In genomic region chr9:128191406-128192046, GRCh38 we compare ENCODE assay signal across 8 cellular contexts. TPM values are rescaled to one million over a fixed set of nuclear protein-coding genes. Genes with fewer than 3 reads are reported as not detected.
DNase-seq lines count a peak whose midpoint lies in the region; ATAC-seq and TF ChIP-seq lines count a peak whose summit lies in the region.

Gene CIZ1, minus strand, starts transcription at chr9:128191572. Its CDS starts 715 bp downstream, at chr9:128190857.

- no peaks in the 10 kb centered on the region for H3F3A ChIP-seq in neural cell (ENCODE audit: insufficient read depth, low read length, poor library complexity, severe bottlenecking)

- peaks cover 0 to 5% of the 10 kb centered on the region in 2 donors for H3K27me3 Mint-ChIP-seq in CD8-positive, alpha-beta memory T cell
- no peaks in the 10 kb centered on the region for H3K27me3 Mint-ChIP-seq in activated T-helper 17 cell treated with anti-CD3 and anti-CD28 coated beads, Interleukin-2, amount 50 U/mL, for 72 hours

- no peaks in the 10 kb centered on the region for H4K20me1 ChIP-seq in neural cell (ENCODE audit: insufficient read depth)

- H3K9ac ChIP-seq in neural cell (ENCODE audit: low read length) (peak within 1 kb of the TSS; percentile 97), stomach smooth muscle (ENCODE audit: low read length in 2 of 2) (peak within 1 kb of the TSS; percentile 95 to 96)

- no peaks in the 10 kb centered on the region for H3K9me3 ChIP-seq in CD8-positive, alpha-beta memory T cell (ENCODE audit: low read length)
- no peaks in the 10 kb centered on the region for H3K9me3 ChIP-seq in neural cell (ENCODE audit: low read length)
- no peaks in the 10 kb centered on the region for H3K9me3 ChIP-seq in stomach smooth muscle (ENCODE audit: control insufficient read depth in 2 of 2, low read length in 2 of 2)

- H3K27ac Mint-ChIP-seq in CD8-positive, alpha-beta memory T cell, result peak within 1 kb of the TSS; percentile 78 to 97 (median 93)
- peak within 1 kb of the TSS; percentile 96 for H3K27ac Mint-ChIP-seq in activated T-helper 17 cell treated with anti-CD3 and anti-CD28 coated beads, Interleukin-2, amount 50 U/mL, for 72 hours

- DNase-seq in CD8-positive, alpha-beta memory T cell, result peak; percentile 64 to 78 (median 70)
- DNase-seq in HPDE6-E6E7 (ENCODE audit: extremely low spot score) (peak; percentile 80), RPMI7951 (ENCODE audit: low read depth) (peak; percentile 76), fibroblast of pulmonary artery (ENCODE audit: low read depth) (peak; percentile 80)

- peak; percentile 72 for ATAC-seq in GM19351 (IDR thresholded peaks at IDR 0.05; ENCODE audit: unreplicated experiment)
- peak; percentile 94 for ATAC-seq in activated T-helper 17 cell treated with anti-CD3 and anti-CD28 coated beads, Interleukin-2, amount 50 U/mL, for 72 hours (replicated peaks)

- peaks cover 20 to 46% (median 24%) of the 10 kb centered on the region in 3 donors for H3K4me1 Mint-ChIP-seq in CD8-positive, alpha-beta memory T cell
- H3K4me1 Mint-ChIP-seq in activated T-helper 17 cell treated with anti-CD3 and anti-CD28 coated beads, Interleukin-2, amount 50 U/mL, for 72 hours, result peaks cover 15% of the 10 kb centered on the region

- H3K4me2 ChIP-seq in neural cell (ENCODE audit: low read length), result peak within 1 kb of the TSS; percentile 79

- peak within 1 kb of the TSS; percentile 80 for H3K4me3 ChIP-seq in CD8-positive, alpha-beta memory T cell (ENCODE audit: low read length)
- peak within 1 kb of the TSS; percentile 82 for H3K4me3 ChIP-seq in fibroblast of pulmonary artery (replicated peaks; ENCODE audit: low read depth, low read length)
- H3K4me3 ChIP-seq in neural cell (ENCODE audit: low read length), result peak within 1 kb of the TSS; percentile 89
- H3K4me3 ChIP-seq in stomach smooth muscle (ENCODE audit: low read length in 2 of 2), result peak within 1 kb of the TSS; percentile 84 to 91

- POLR2A ChIA-PET in CD8-positive, alpha-beta memory T cell (lab: Charles Lee), result interaction anchor here (0.6 to 2.4 kb wide), 2 partner anchors 32 to 180 kb away, joined by 4 to 13 read pairs; partner anchors contain the start of genes BBLN and URM1

- CTCF ChIA-PET in CD8-positive, alpha-beta memory T cell (lab: Charles Lee), result interaction anchor here (0.7 to 2.0 kb wide), 8 partner anchors 9 to 457 kb away, joined by 3 to 6 read pairs (median 3); partner anchors contain the start of gene TOR2A

- H3K27ac ChIP-seq in CD8-positive, alpha-beta memory T cell (ENCODE audit: low read depth, low read length), result peak within 1 kb of the TSS; percentile 80
- H3K27ac ChIP-seq in neural cell (ENCODE audit: low read length) (peak within 1 kb of the TSS; percentile 90), stomach smooth muscle (ENCODE audit: low read length) (peak within 1 kb of the TSS; percentile 76)

- TF ChIP-seq RAD21 in neural cell (conservative IDR thresholded peaks at IDR 0.05), result peak; percentile 19

- H3K36me3 Mint-ChIP-seq in CD8-positive, alpha-beta memory T cell, result peaks cover 0 to 31% (median 9%) of the 10 kb centered on the region in 3 donors
- H3K36me3 Mint-ChIP-seq in activated T-helper 17 cell treated with anti-CD3 and anti-CD28 coated beads, Interleukin-2, amount 50 U/mL, for 72 hours (ENCODE audit: low read depth), result peaks cover 36% of the 10 kb centered on the region

- peak; percentile 24 for TF ChIP-seq CTCF in fibroblast of pulmonary artery (IDR thresholded peaks at IDR 0.05; ENCODE audit: low read length, missing control alignments)
- TF ChIP-seq CTCF in neural cell (IDR thresholded peaks at IDR 0.05; ENCODE audit: poor library complexity, severe bottlenecking), result peak; percentile 87

- H3K9me3 Mint-ChIP-seq in CD8-positive, alpha-beta memory T cell, result no peaks in the 10 kb centered on the region
- no peaks in the 10 kb centered on the region for H3K9me3 Mint-ChIP-seq in activated T-helper 17 cell treated with anti-CD3 and anti-CD28 coated beads, Interleukin-2, amount 50 U/mL, for 72 hours

- no peaks in the 10 kb centered on the region for H3K9me2 ChIP-seq in neural cell (ENCODE audit: insufficient read depth, low read length)

- peaks cover 13% of the 10 kb centered on the region for H3K4me1 ChIP-seq in CD8-positive, alpha-beta memory T cell (ENCODE audit: insufficient read depth, low read length)
- H3K4me1 ChIP-seq in stomach smooth muscle (ENCODE audit: control insufficient read depth, insufficient read depth, low read length), result peaks cover 22% of the 10 kb centered on the region

- H3K27me3 ChIP-seq in CD8-positive, alpha-beta memory T cell (ENCODE audit: insufficient read depth, low read length, poor library complexity, severe bottlenecking), result no peaks in the 10 kb centered on the region
- H3K27me3 ChIP-seq in neural cell (ENCODE audit: insufficient read depth, low read depth, low read length) (no peaks in the 10 kb centered on the region), stomach smooth muscle (ENCODE audit: control insufficient read depth in 1 of 2, insufficient read depth in 2 of 2, low read length in 2 of 2) (no peaks in the 10 kb centered on the region)

- TF ChIP-seq EP300 in neural cell (conservative IDR thresholded peaks at IDR 0.05; ENCODE audit: poor library complexity, severe bottlenecking), result no peak

- H2AFZ ChIP-seq in neural cell (ENCODE audit: low read depth, low read length), result peak within 1 kb of the TSS; percentile 90

- H3K4me3 Mint-ChIP-seq in CD8-positive, alpha-beta memory T cell, result peak within 1 kb of the TSS; percentile 87 to 97 (median 96)
- peak within 1 kb of the TSS; percentile 96 for H3K4me3 Mint-ChIP-seq in activated T-helper 17 cell treated with anti-CD3 and anti-CD28 coated beads, Interleukin-2, amount 50 U/mL, for 72 hours

- H3K36me3 ChIP-seq in CD8-positive, alpha-beta memory T cell (ENCODE audit: insufficient read depth, low read length), result peaks cover 15% of the 10 kb centered on the region
- H3K36me3 ChIP-seq in neural cell (ENCODE audit: insufficient read depth, low read length) (no peaks in the 10 kb centered on the region), stomach smooth muscle (ENCODE audit: control insufficient read depth in 2 of 2, insufficient read depth in 2 of 2, low read length in 2 of 2) (peaks cover 4 to 10% of the 10 kb centered on the region in 2 donors)

- peaks cover 8% of the 10 kb centered on the region for H3K79me2 ChIP-seq in neural cell (replicated peaks; ENCODE audit: insufficient read depth, low read length)

TF ChIP-seq in neural cell, 6 proteins besides CTCF, POLR2A, EP300 and RAD21:
- peak; percentile 31 for TF ChIP-seq MXI1 (conservative IDR thresholded peaks at IDR 0.05; ENCODE audit: poor library complexity, severe bottlenecking)
- TF ChIP-seq POLR2AphosphoS5 (IDR thresholded peaks at IDR 0.05), result peak; percentile 47
- no peak for TF ChIP-seq EZH2 (IDR thresholded peaks at IDR 0.05; ENCODE audit: borderline replicate concordance, insufficient read depth, low read length, poor library complexity, severe bottlenecking)
- peak; percentile 20 for TF ChIP-seq REST (IDR thresholded peaks at IDR 0.05; ENCODE audit: borderline replicate concordance)
- TF ChIP-seq TAF1 (IDR thresholded peaks at IDR 0.05; ENCODE audit: low read depth), result no peak
- peak; percentile 35 for TF ChIP-seq SMC3 (conservative IDR thresholded peaks at IDR 0.05; ENCODE audit: poor library complexity)

RNA-seq across cellular contexts. Expression of gene CIZ1, which starts in this region (rescaled TPM):
- 100 to 1,000 TPM; 114 to 125 TPM for total RNA-seq in CD8-positive, alpha-beta memory T cell
- 35.2 TPM for polyA plus RNA-seq in CD8-positive, alpha-beta memory T cell
- 28.3 and 37.0 TPM in 2 replicates for total RNA-seq in RPMI7951 (2014; rRNA removed; shearing (Covaris generic))
- total RNA-seq in activated T-helper 17 cell treated with anti-CD3 and anti-CD28 coated beads, Interleukin-2, amount 50 U/mL, for 72 hours, result 100 to 1,000 TPM; 113 to 123 TPM
- 25.6 and 27.8 TPM in 2 replicates for polyA plus RNA-seq in neural cell
- 31.9 and 34.2 TPM in 2 replicates for polyA minus RNA-seq in neural cell

Comparison
In these comparisons a context has a peak if more than half of its experiments do, and no peak if none do; other contexts are left out.
1. Peak in every context shown above with its lines: DNase-seq, ATAC-seq, H3K4me3 ChIP-seq and H3K27ac ChIP-seq.